ENCODE assay signal across 25 cellular contexts in the genomic region with DNA sequence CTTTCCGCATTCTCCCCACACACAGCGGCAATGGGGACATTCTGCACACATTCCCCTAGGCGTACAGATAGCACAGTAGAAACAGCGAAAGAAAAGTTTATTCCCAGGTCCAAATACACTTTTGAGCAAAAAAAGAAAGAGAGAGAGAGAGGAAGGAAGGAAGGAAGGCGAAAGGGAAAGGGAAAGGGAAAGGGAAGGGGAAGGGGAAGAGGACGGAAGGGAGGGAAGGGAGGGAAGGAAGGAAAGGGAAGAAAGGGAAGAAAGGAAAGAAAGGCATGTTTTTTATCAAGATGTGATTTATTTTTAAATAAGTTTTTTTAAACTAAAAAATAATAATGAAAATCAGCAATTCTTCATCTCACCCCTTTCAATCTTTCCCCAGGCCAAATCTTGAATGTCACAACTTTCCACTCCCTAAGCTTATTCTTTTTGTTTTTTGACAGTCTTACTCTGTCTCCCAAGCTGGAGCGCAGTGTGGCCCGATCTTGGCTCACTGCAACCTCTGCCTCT.
DNase-seq lines count a peak whose midpoint lies in the region; ATAC-seq, FAIRE-seq and TF ChIP-seq lines count a peak whose summit lies in the region.
"Had no signal": no experiment of that assay in that cellular context is flagged by ENCODE, and none has a peak within 500 bp of the region (broad histone marks: within the 10 kb centered on the region; RNA-seq: fewer than 3 reads in every experiment).

No MANE protein-coding gene starts in this region.

- no peaks in the 10 kb centered on the region for H4K20me1 ChIP-seq in K562 (replicated peaks; ENCODE audit: control insufficient read depth, insufficient read depth, low read length)
- H4K20me1 ChIP-seq: BLaER1 treated with 17β-estradiol and CSF1 and Interleukin-3, amounts not matched to agents 10 nM and 100 nM had no signal

- no peak for TF ChIP-seq CTCF in Caco-2 (IDR thresholded peaks at IDR 0.05; ENCODE audit: insufficient read depth in 1 of 2, low read depth in 1 of 2, low read length in 1 of 2, severe bottlenecking in 1 of 2, unreplicated experiment in 1 of 2)
- TF ChIP-seq CTCF in K562 (IDR thresholded peaks at IDR 0.05 in 2 of 3, conservative IDR thresholded peaks at IDR 0.05 in 1 of 3; ENCODE audit: insufficient read depth in 2 of 3, low read depth in 1 of 3, low read length in 3 of 3), result no peak
- TF ChIP-seq CTCF in endodermal cell (conservative IDR thresholded peaks at IDR 0.05), result no peak
- no peak for TF ChIP-seq CTCF in progenitor cell of endocrine pancreas (IDR thresholded peaks at IDR 0.05; ENCODE audit: unreplicated experiment)

- H3K9ac ChIP-seq in K562 (ENCODE audit: insufficient read depth in 1 of 2, low read depth in 2 of 2, low read length in 2 of 2) (no peak overlapping the region), endodermal cell (ENCODE audit: extremely low read depth, low read length, poor library complexity, severe bottlenecking) (no peak overlapping the region)
- H3K9ac ChIP-seq: BLaER1 treated with 17β-estradiol and CSF1 and Interleukin-3, amounts not matched to agents 10 nM and 100 nM had no signal

- peak overlapping the region; percentile 84 for H3K27ac Mint-ChIP-seq in Caco-2 (ENCODE audit: unreplicated experiment)
- no peak overlapping the region for H3K27ac Mint-ChIP-seq in endodermal cell
- H3K27ac Mint-ChIP-seq in progenitor cell of endocrine pancreas, result peak overlapping the region; percentile 42
- H3K27ac Mint-ChIP-seq in activated CD4-positive, alpha-beta T cell treated with anti-CD3 and anti-CD28 coated beads for 36 hours, result no peak overlapping the region
- H3K27ac Mint-ChIP-seq: B cell; CD4-positive, alpha-beta T cell; CD8-positive, alpha-beta T cell had no signal

- POLR2A ChIA-PET in Caco-2 (lab: Charles Lee), result interaction anchor here (0.6 kb wide), 1 partner anchor 249 kb away, joined by 5 read pairs; no protein-coding TSS in a partner anchor
- POLR2A ChIA-PET in K562 (lab: Yijun Ruan, JAX), result no interaction called here
- POLR2A ChIA-PET in activated CD4-positive, alpha-beta T cell treated with anti-CD3 and anti-CD28 coated beads for 36 hours (lab: Charles Lee), result no interaction called here

- H3K36me3 ChIP-seq in Caco-2 (ENCODE audit: control insufficient read depth, insufficient read depth, low read length), result no peaks in the 10 kb centered on the region
- no peaks in the 10 kb centered on the region for H3K36me3 ChIP-seq in K562 (ENCODE audit: control insufficient read depth, insufficient read depth, low read length)
- no peaks in the 10 kb centered on the region for H3K36me3 ChIP-seq in endodermal cell (ENCODE audit: control insufficient read depth, insufficient read depth, low read length)
- H3K36me3 ChIP-seq: BLaER1 treated with 17β-estradiol and CSF1 and Interleukin-3, amounts not matched to agents 10 nM and 100 nM had no signal

- H3K9me3 Mint-ChIP-seq in Caco-2 (ENCODE audit: unreplicated experiment) (no peaks in the 10 kb centered on the region), endodermal cell (peaks cover 2% of the 10 kb centered on the region), progenitor cell of endocrine pancreas (ENCODE audit: low read depth) (no peaks in the 10 kb centered on the region)
- H3K9me3 Mint-ChIP-seq in activated CD4-positive, alpha-beta T cell treated with anti-CD3 and anti-CD28 coated beads for 36 hours (ENCODE audit: low read depth), result no peaks in the 10 kb centered on the region
- H3K9me3 Mint-ChIP-seq: CD4-positive, alpha-beta T cell had no signal

- TF ChIP-seq POLR2A in K562 (conservative IDR thresholded peaks at IDR 0.05), result no peak

- in situ Hi-C loops in K562 (cut with MboI), result no loop called here

- BruUV-seq in Caco-2 (replicated peaks; lab: Mats Ljungman, UMichigan) (no TSS peak), K562 (replicated peaks; lab: Mats Ljungman, UMichigan) (no TSS peak)

- H3K9me3 ChIP-seq in Caco-2, result no peaks in the 10 kb centered on the region
- H3K9me3 ChIP-seq in K562 (replicated peaks; ENCODE audit: control insufficient read depth, insufficient read depth, low read depth, low read length), result no peaks in the 10 kb centered on the region
- no peaks in the 10 kb centered on the region for H3K9me3 ChIP-seq in endodermal cell (ENCODE audit: control insufficient read depth, low read length)
- H3K9me3 ChIP-seq: A549 had no signal

- 31% methylated on average over 8 of the region's 8 CpGs for WGBS in K562 (ENCODE audit: insufficient coverage, low coverage, missing lambda C conversion rate)
- WGBS in endodermal cell (ENCODE audit: insufficient coverage in 1 of 2, insufficient read length in 1 of 2), 2 experiments, result 94 to 95% methylated on average over 5 to 8 of the region's 8 CpGs

- ATAC-seq in K562, result no peak
- ATAC-seq in activated CD4-positive, alpha-beta T cell treated with anti-CD3 and anti-CD28 coated beads for 36 hours, result no peak
- ATAC-seq: A549; CD8-positive, alpha-beta T cell; GM12878 had no signal

- peaks cover 19% of the 10 kb centered on the region for H3K4me1 ChIP-seq in Caco-2
- no peaks in the 10 kb centered on the region; a peak in 1 of 5 replicates for H3K4me1 ChIP-seq in K562 (replicated peaks in 1 of 2; ENCODE audit: control insufficient read depth in 2 of 2, insufficient read depth in 2 of 2, low read length in 2 of 2)
- peaks cover 5% of the 10 kb centered on the region for H3K4me1 ChIP-seq in endodermal cell (ENCODE audit: control insufficient read depth, insufficient read depth, low read length)
- H3K4me1 ChIP-seq: A549; BLaER1 treated with 17β-estradiol and CSF1 and Interleukin-3, amounts not matched to agents 10 nM and 100 nM had no signal

- H3K27me3 ChIP-seq in Caco-2 (replicated peaks; ENCODE audit: control insufficient read depth, insufficient read depth, low read length) (no peaks in the 10 kb centered on the region), K562 (ENCODE audit: control insufficient read depth in 2 of 2, insufficient read depth in 2 of 2, low read length in 2 of 2) (no peaks in the 10 kb centered on the region), endodermal cell (ENCODE audit: control insufficient read depth, insufficient read depth, low read length, poor library complexity, severe bottlenecking) (no peaks in the 10 kb centered on the region)
- H3K27me3 ChIP-seq: BLaER1 treated with 17β-estradiol and CSF1 and Interleukin-3, amounts not matched to agents 10 nM and 100 nM had no signal

- H3K27me3 Mint-ChIP-seq in Caco-2 (ENCODE audit: insufficient read depth, unreplicated experiment) (no peaks in the 10 kb centered on the region), endodermal cell (ENCODE audit: insufficient read depth) (no peaks in the 10 kb centered on the region), progenitor cell of endocrine pancreas (no peaks in the 10 kb centered on the region)
- peaks cover 9% of the 10 kb centered on the region for H3K27me3 Mint-ChIP-seq in activated CD4-positive, alpha-beta T cell treated with anti-CD3 and anti-CD28 coated beads for 36 hours
- H3K27me3 Mint-ChIP-seq: B cell had no signal

- intact Hi-C loops in Caco-2 (cut with micrococcal nuclease; ENCODE audit: unreplicated experiment), result loop anchor here (1.0 to 2.0 kb wide), 4 partner anchors 19 to 147 kb away; no protein-coding TSS in a partner anchor
- intact Hi-C loops in K562 (cut with micrococcal nuclease), result no loop called here
- intact Hi-C loops in activated CD4-positive, alpha-beta T cell treated with anti-CD3 and anti-CD28 coated beads for 36 hours (cut with DNase I, micrococcal nuclease), result no loop called here

- TF ChIP-seq EP300 in K562 (IDR thresholded peaks at IDR 0.05; ENCODE audit: low read length), result no peak

- no peak overlapping the region for H3K4me2 ChIP-seq in K562 (ENCODE audit: insufficient read depth, low read length)
- H3K4me2 ChIP-seq: A549; BLaER1 treated with 17β-estradiol and CSF1 and Interleukin-3, amounts not matched to agents 10 nM and 100 nM had no signal

- peaks cover 26% of the 10 kb centered on the region for H3K4me1 Mint-ChIP-seq in Caco-2 (ENCODE audit: low read depth, unreplicated experiment)
- peaks cover 19% of the 10 kb centered on the region for H3K4me1 Mint-ChIP-seq in endodermal cell
- peaks cover 15% of the 10 kb centered on the region for H3K4me1 Mint-ChIP-seq in progenitor cell of endocrine pancreas (ENCODE audit: low read depth)
- no peaks in the 10 kb centered on the region for H3K4me1 Mint-ChIP-seq in activated CD4-positive, alpha-beta T cell treated with anti-CD3 and anti-CD28 coated beads for 36 hours
- H3K4me1 Mint-ChIP-seq: B cell had no signal

- no peak for FAIRE-seq in K562 (lab: Jason Lieb, UNC)
- FAIRE-seq: A549, GM12878, GM12892, GM18507 had no signal

- H3K79me2 ChIP-seq in K562 (ENCODE audit: control insufficient read depth, insufficient read depth, low read length), result no peaks in the 10 kb centered on the region

- H3K36me3 Mint-ChIP-seq in Caco-2 (ENCODE audit: insufficient read depth, unreplicated experiment) (peaks cover 6% of the 10 kb centered on the region), endodermal cell (ENCODE audit: low read depth) (peaks cover 45% of the 10 kb centered on the region), progenitor cell of endocrine pancreas (ENCODE audit: insufficient read depth) (no peaks in the 10 kb centered on the region)
- H3K36me3 Mint-ChIP-seq in activated CD4-positive, alpha-beta T cell treated with anti-CD3 and anti-CD28 coated beads for 36 hours (ENCODE audit: low read depth), result no peaks in the 10 kb centered on the region
- H3K36me3 Mint-ChIP-seq: CD8-positive, alpha-beta T cell had no signal

- H3K9me1 ChIP-seq in K562 (ENCODE audit: control insufficient read depth, insufficient read depth, low read length), result no peaks in the 10 kb centered on the region

- DNase-seq in Caco-2, result no peak
- DNase-seq in K562 (ENCODE audit: extremely low read depth in 1 of 4, low spot score in 3 of 4), result no peak
- peak; percentile 7 for DNase-seq in endodermal cell
- no peak for DNase-seq in progenitor cell of endocrine pancreas (ENCODE audit: low spot score, unreplicated experiment)
- DNase-seq in activated CD4-positive, alpha-beta T cell treated with anti-CD3 and anti-CD28 coated beads for 36 hours, result no peak
- no peak for DNase-seq in stimulated activated CD4-positive, alpha-beta T cell treated with anti-CD3 and anti-CD28 coated beads, Interleukin-1b, Interleukin-23, amount 100 ng/mL, for 48 hours
- no peak for DNase-seq in amniotic stem cell (lab: John Stamatoyannopoulos, UW)
- DNase-seq: AML-193; CD4-positive, alpha-beta T cell; CD8-positive, alpha-beta T cell; DMS 273 treated with DMSO at 0.1 percent for 48 hours; DMS153; DMS53; DMS79; DND-41; EL; GDM1 had no signal

- no peak overlapping the region for H3K27ac ChIP-seq in K562 (ENCODE audit: extremely low read depth, low read depth, low read length)
- H3K27ac ChIP-seq in endodermal cell (ENCODE audit: low read depth, low read length), result no peak overlapping the region
- H3K27ac ChIP-seq: 22Rv1; A549; BLaER1 treated with 17β-estradiol and CSF1 and Interleukin-3, amounts not matched to agents 10 nM and 100 nM; C4-2B had no signal

- no peak overlapping the region for H3K4me3 Mint-ChIP-seq in Caco-2 (ENCODE audit: unreplicated experiment)
- no peak overlapping the region for H3K4me3 Mint-ChIP-seq in endodermal cell
- H3K4me3 Mint-ChIP-seq in progenitor cell of endocrine pancreas (ENCODE audit: low read depth), result no peak overlapping the region
- no peak overlapping the region for H3K4me3 Mint-ChIP-seq in activated CD4-positive, alpha-beta T cell treated with anti-CD3 and anti-CD28 coated beads for 36 hours
- H3K4me3 Mint-ChIP-seq: B cell; CD4-positive, alpha-beta T cell; CD8-positive, alpha-beta T cell had no signal

- CTCF ChIA-PET in Caco-2 (lab: Charles Lee), result interaction anchor here (0.6 to 1.0 kb wide), 2 partner anchors 62 to 146 kb away, joined by 4 to 8 read pairs; no protein-coding TSS in a partner anchor
- CTCF ChIA-PET in K562 (lab: Yijun Ruan, JAX; ENCODE audit: low intra/inter-chr PET ratio), result interaction anchor here (0.6 kb wide), 1 partner anchor 91 kb away, joined by 3 read pairs; no protein-coding TSS in a partner anchor
- CTCF ChIA-PET in activated CD4-positive, alpha-beta T cell treated with anti-CD3 and anti-CD28 coated beads for 36 hours (lab: Charles Lee), result no interaction called here

- no peak for TF ChIP-seq RAD21 in K562 (CRISPR knock-in tag; conservative IDR thresholded peaks at IDR 0.05 in 1 of 2, IDR thresholded peaks at IDR 0.05 in 1 of 2)

- no peak overlapping the region for H2AFZ ChIP-seq in K562 (ENCODE audit: low read depth, low read length)

- H3K4me3 ChIP-seq in Caco-2 (ENCODE audit: low read depth, low read length) (no peak overlapping the region), K562 (no peak overlapping the region), endodermal cell (ENCODE audit: low read length) (no peak overlapping the region)
- H3K4me3 ChIP-seq: A549; BLaER1 treated with 17β-estradiol and CSF1 and Interleukin-3, amounts not matched to agents 10 nM and 100 nM; GM12878 had no signal

Comparison
In these comparisons a context has a peak if more than half of its experiments do, and no peak if none do; other contexts are left out.
1. H3K27ac Mint-ChIP-seq: peak in Caco-2 (single experiment) and progenitor cell of endocrine pancreas (single experiment); none in endodermal cell (single experiment) and activated CD4-positive, alpha-beta T cell treated with anti-CD3 and anti-CD28 coated beads for 36 hours (single experiment).